ENCODE assay signal across 17 cellular contexts in the genomic region with DNA sequence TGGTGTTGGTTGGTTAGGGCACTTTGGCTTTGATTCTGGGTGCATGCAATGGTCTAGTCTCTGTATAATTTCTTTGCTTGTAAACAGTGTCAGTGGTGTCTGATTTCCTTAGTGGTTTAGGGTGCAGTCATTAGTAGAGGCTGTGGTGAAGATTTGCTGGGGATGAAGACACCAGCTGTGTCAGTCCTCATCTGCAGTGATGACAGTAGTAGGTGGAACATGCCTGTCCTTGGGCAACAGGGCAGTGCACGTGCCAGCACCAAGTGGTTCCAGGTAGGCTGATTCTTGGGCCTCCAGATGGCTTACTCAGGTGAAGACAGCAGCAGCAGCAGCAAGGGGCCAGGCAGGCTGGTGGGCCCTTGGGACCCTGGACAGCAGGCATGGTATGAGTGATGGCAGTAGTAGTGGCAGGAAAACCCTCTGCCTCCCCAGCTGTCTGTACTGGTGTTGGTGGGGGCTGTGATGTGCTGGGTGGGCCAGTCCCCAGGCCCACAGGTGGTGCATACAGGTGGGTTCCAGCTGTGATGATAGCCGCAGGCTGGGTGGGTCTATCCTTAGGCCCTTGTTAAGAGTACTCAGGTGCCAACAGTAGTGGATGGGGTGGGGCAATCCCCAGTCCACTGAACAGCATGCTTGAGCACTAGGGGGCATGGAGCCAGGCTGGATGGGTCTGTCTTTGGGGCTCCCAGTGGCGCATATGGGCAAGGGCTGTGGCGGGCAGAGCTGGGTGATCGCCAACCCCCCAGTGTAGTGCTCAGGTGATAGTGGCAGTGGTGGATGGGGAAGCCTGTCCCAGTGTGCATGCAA.
DNase-seq lines count a peak whose midpoint lies in the region; ATAC-seq and TF ChIP-seq lines count a peak whose summit lies in the region.
"Had no signal": no experiment of that assay in that cellular context is flagged by ENCODE, and none has a peak within 500 bp of the region (broad histone marks: within the 10 kb centered on the region; RNA-seq: fewer than 3 reads in every experiment).

No MANE protein-coding gene starts in this region.

- peaks cover 0 to 2% of the 10 kb centered on the region in 2 donors for H3K9me3 Mint-ChIP-seq in activated T-cell treated with anti-CD3 and anti-CD28 coated beads, Interleukin-2, amount 50 U/mL, for 72 hours
- H3K9me3 Mint-ChIP-seq in activated naive CD8-positive, alpha-beta T cell treated with anti-CD3 and anti-CD28 coated beads, Interleukin-2, amount 50 U/mL, for 24 hours: no peaks in the 10 kb centered on the region
- H3K9me3 Mint-ChIP-seq: CD8-positive, alpha-beta memory T cell; naive B cell had no signal

- ATAC-seq in activated T-cell treated with anti-CD3 and anti-CD28 coated beads, Interleukin-2, amount 50 U/mL, for 72 hours (replicated peaks in 1 of 2): peak; percentile 91 to 92
- ATAC-seq in activated naive CD8-positive, alpha-beta T cell treated with anti-CD3 and anti-CD28 coated beads, Interleukin-2, amount 50 U/mL, for 24 hours: peak; percentile 56
- ATAC-seq in stimulated activated naive CD8-positive, alpha-beta T cell treated with anti-CD3 and anti-CD28 coated beads, Interleukin-15, Interleukin-2, amounts not matched to agents 100 U/mL and 50 U/mL, for 24 hours: peak; percentile 54
- ATAC-seq in HG02840 (IDR thresholded peaks at IDR 0.05; ENCODE audit: low FRiP score, unreplicated experiment): no peak

- peaks cover 63% of the 10 kb centered on the region for H3K4me1 Mint-ChIP-seq in activated T-cell treated with anti-CD3 and anti-CD28 coated beads, Interleukin-2, amount 50 U/mL, for 72 hours (ENCODE audit: low read depth)
- H3K4me1 Mint-ChIP-seq in activated naive CD8-positive, alpha-beta T cell treated with anti-CD3 and anti-CD28 coated beads, Interleukin-2, amount 50 U/mL, for 24 hours: peaks cover 51% of the 10 kb centered on the region
- H3K4me1 Mint-ChIP-seq: CD8-positive, alpha-beta memory T cell had no signal

- H3K9ac ChIP-seq in Loucy (ENCODE audit: low read depth, low read length, poor library complexity, severe bottlenecking): peak overlapping the region; percentile 8
- H3K9ac ChIP-seq: GM23248 had no signal

- no peaks in the 10 kb centered on the region for H3K36me3 ChIP-seq in Loucy (ENCODE audit: insufficient read depth, low read length)
- H3K36me3 ChIP-seq: thyroid gland had no signal

- H3K4me3 Mint-ChIP-seq in activated T-cell treated with anti-CD3 and anti-CD28 coated beads, Interleukin-2, amount 50 U/mL, for 72 hours: peak overlapping the region; percentile 18 to 81
- peak overlapping the region; percentile 52 for H3K4me3 Mint-ChIP-seq in activated naive CD8-positive, alpha-beta T cell treated with anti-CD3 and anti-CD28 coated beads, Interleukin-2, amount 50 U/mL, for 24 hours
- H3K4me3 Mint-ChIP-seq: CD8-positive, alpha-beta memory T cell; naive B cell had no signal

- peaks cover 24% of the 10 kb centered on the region for H3K4me1 ChIP-seq in Loucy (ENCODE audit: insufficient read depth, low read length, poor library complexity, severe bottlenecking)
- H3K4me1 ChIP-seq: thyroid gland had no signal

- H3K9me2 ChIP-seq in Loucy (replicated peaks; ENCODE audit: low read depth, low read length): no peaks in the 10 kb centered on the region

- no peak overlapping the region for H2AFZ ChIP-seq in Loucy (ENCODE audit: low read length)
- H2AFZ ChIP-seq: GM23248, hepatocyte had no signal

- TF ChIP-seq CTCF in Loucy (conservative IDR thresholded peaks at IDR 0.05; ENCODE audit: low read length): no peak

- peak overlapping the region; percentile 46 for H3K4me2 ChIP-seq in Loucy (ENCODE audit: low read depth, low read length, poor library complexity, severe bottlenecking)
- H3K4me2 ChIP-seq: hepatocyte had no signal

- no peaks in the 10 kb centered on the region for H3K27me3 Mint-ChIP-seq in activated T-cell treated with anti-CD3 and anti-CD28 coated beads, Interleukin-2, amount 50 U/mL, for 72 hours (ENCODE audit: low read depth)
- no peaks in the 10 kb centered on the region for H3K27me3 Mint-ChIP-seq in activated naive CD8-positive, alpha-beta T cell treated with anti-CD3 and anti-CD28 coated beads, Interleukin-2, amount 50 U/mL, for 24 hours
- H3K27me3 Mint-ChIP-seq: naive B cell had no signal

- H3K36me3 Mint-ChIP-seq in activated T-cell treated with anti-CD3 and anti-CD28 coated beads, Interleukin-2, amount 50 U/mL, for 72 hours (ENCODE audit: insufficient read depth in 2 of 2): peaks cover 2 to 5% of the 10 kb centered on the region in 2 donors
- H3K36me3 Mint-ChIP-seq in activated naive CD8-positive, alpha-beta T cell treated with anti-CD3 and anti-CD28 coated beads, Interleukin-2, amount 50 U/mL, for 24 hours (ENCODE audit: low read depth): no peaks in the 10 kb centered on the region
- H3K36me3 Mint-ChIP-seq: CD8-positive, alpha-beta memory T cell; naive B cell had no signal

- H3K4me3 ChIP-seq in Loucy (ENCODE audit: low read length, poor library complexity, severe bottlenecking): peak overlapping the region; percentile 34
- H3K4me3 ChIP-seq: GM23248, hepatocyte, thyroid gland had no signal

- H3F3A ChIP-seq in Loucy (ENCODE audit: low read depth): no peaks in the 10 kb centered on the region

- H3K27me3 ChIP-seq in Loucy (ENCODE audit: insufficient read depth, low read length, poor library complexity, severe bottlenecking): no peaks in the 10 kb centered on the region
- H3K27me3 ChIP-seq: hepatocyte, thyroid gland had no signal

- no peaks in the 10 kb centered on the region for H4K20me1 ChIP-seq in Loucy (ENCODE audit: insufficient read depth, low read length, poor library complexity, severe bottlenecking)

- H3K79me2 ChIP-seq in Loucy (ENCODE audit: insufficient read depth, low read length): no peaks in the 10 kb centered on the region
- H3K79me2 ChIP-seq: hepatocyte had no signal

- peak; percentile 23 to 51 for DNase-seq in activated T-cell treated with anti-CD3 and anti-CD28 coated beads, Interleukin-2, amount 50 U/mL, for 72 hours
- DNase-seq in activated T-cell treated with anti-CD3 and anti-CD28 coated beads for 4 hours: no peak
- no peak for DNase-seq in activated naive CD8-positive, alpha-beta T cell treated with anti-CD3 and anti-CD28 coated beads, Interleukin-2, amount 50 U/mL, for 24 hours
- DNase-seq in stimulated activated naive CD8-positive, alpha-beta T cell treated with anti-CD3 and anti-CD28 coated beads, Interleukin-15, Interleukin-2, amounts not matched to agents 100 U/mL and 50 U/mL, for 24 hours: no peak
- no peak for DNase-seq in NCI-H510A (lab: John Stamatoyannopoulos, UW)
- DNase-seq in NOMO-1 (lab: John Stamatoyannopoulos, UW; ENCODE audit: unreplicated experiment in 2 of 2): no peak
- DNase-seq: CD8-positive, alpha-beta memory T cell; GM23248; naive B cell; NCI-H187; Right ventricle myocardium superior; small intestine; stimulated activated CD4-positive, alpha-beta T cell treated with anti-CD3 and anti-CD28 coated beads, Interleukin-4, amount 100 ng/mL, for 4 hours; thyroid gland had no signal

- H3K27ac Mint-ChIP-seq in activated T-cell treated with anti-CD3 and anti-CD28 coated beads, Interleukin-2, amount 50 U/mL, for 72 hours: peak overlapping the region; percentile 9
- peak overlapping the region; percentile 28 for H3K27ac Mint-ChIP-seq in activated naive CD8-positive, alpha-beta T cell treated with anti-CD3 and anti-CD28 coated beads, Interleukin-2, amount 50 U/mL, for 24 hours

- H3K9me3 ChIP-seq in Loucy (ENCODE audit: insufficient read depth, low read depth, low read length): no peaks in the 10 kb centered on the region
- H3K9me3 ChIP-seq: thyroid gland had no signal

Comparison
In these comparisons a context has a peak if more than half of its experiments do, and no peak if none do; other contexts are left out.
1. DNase-seq: peak in activated T-cell treated with anti-CD3 and anti-CD28 coated beads, Interleukin-2, amount 50 U/mL, for 72 hours (2 of 2); none in activated T-cell treated with anti-CD3 and anti-CD28 coated beads for 4 hours (single experiment), activated naive CD8-positive, alpha-beta T cell treated with anti-CD3 and anti-CD28 coated beads, Interleukin-2, amount 50 U/mL, for 24 hours (single experiment), stimulated activated naive CD8-positive, alpha-beta T cell treated with anti-CD3 and anti-CD28 coated beads, Interleukin-15, Interleukin-2, amounts not matched to agents 100 U/mL and 50 U/mL, for 24 hours (single experiment), NCI-H510A (single experiment) and NOMO-1 (0 of 2).